ENCODE assay signal across 21 cellular contexts in the genomic region with DNA sequence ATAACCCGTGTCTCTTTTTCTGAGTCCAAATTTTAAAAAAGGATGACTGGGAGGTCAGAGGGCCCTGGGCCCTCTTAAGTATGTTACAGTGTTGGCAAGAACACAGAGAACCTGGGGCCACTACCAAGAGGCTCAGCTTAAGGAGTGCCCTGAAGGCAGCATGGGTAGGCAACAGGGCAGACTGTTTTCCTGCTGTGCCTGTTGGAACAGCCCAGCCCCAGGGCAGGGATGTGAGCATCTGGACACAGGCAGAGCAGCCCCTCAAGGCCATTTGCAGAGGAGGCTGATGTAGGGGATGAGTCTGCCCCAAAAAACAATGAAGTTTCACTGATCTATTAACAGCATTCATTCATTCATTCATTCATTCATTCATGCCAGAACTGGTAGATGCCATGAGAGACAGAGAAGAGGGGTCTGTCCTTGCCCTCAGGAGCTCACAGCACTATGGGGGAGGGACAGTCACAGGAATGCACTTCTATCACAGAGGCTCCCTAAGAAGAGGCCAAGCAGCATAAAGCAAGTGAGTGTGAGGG. TPM values are rescaled to one million over a fixed set of nuclear protein-coding genes. Genes with fewer than 3 reads are reported as not detected.
DNase-seq lines count a peak whose midpoint lies in the region; ATAC-seq and TF ChIP-seq lines count a peak whose summit lies in the region.
"Had no signal": no experiment of that assay in that cellular context is flagged by ENCODE, and none has a peak within 500 bp of the region (broad histone marks: within the 10 kb centered on the region; RNA-seq: fewer than 3 reads in every experiment).

No MANE protein-coding gene starts in this region.

- no peak overlapping the region for H3K27ac Mint-ChIP-seq in activated CD8-positive, alpha-beta memory T cell treated with anti-CD3 and anti-CD28 coated beads, Interleukin-2, amount 10 ng/mL, durations not matched to agents 7 days and 5 days
- H3K27ac Mint-ChIP-seq in type B pancreatic cell, result no peak overlapping the region
- H3K27ac Mint-ChIP-seq: CD4-positive, CD25-positive, alpha-beta regulatory T cell; IgD-negative memory B cell had no signal

- H3K4me3 Mint-ChIP-seq in activated CD8-positive, alpha-beta memory T cell treated with anti-CD3 and anti-CD28 coated beads, Interleukin-2, amount 10 ng/mL, durations not matched to agents 7 days and 5 days, result no peak overlapping the region
- no peak overlapping the region for H3K4me3 Mint-ChIP-seq in type B pancreatic cell
- H3K4me3 Mint-ChIP-seq: CD4-positive, CD25-positive, alpha-beta regulatory T cell had no signal

- DNase-seq in right atrium auricular region (ENCODE audit: low spot score) (peak; percentile 49), right cardiac atrium (no peak), islet precursor cell (peak; percentile 56), type B pancreatic cell (ENCODE audit: extremely low spot score, unreplicated experiment) (peak; percentile 22), OCI-M2 (lab: John Stamatoyannopoulos, UW; ENCODE audit: unreplicated experiment) (no peak), RKO (ENCODE audit: low spot score) (no peak), NCI-H2196 treated with DMSO at 0.1 percent for 48 hours (lab: John Stamatoyannopoulos, UW; ENCODE audit: unreplicated experiment) (no peak)
- DNase-seq in activated CD8-positive, alpha-beta memory T cell treated with anti-CD3 and anti-CD28 coated beads, Interleukin-2, amount 10 ng/mL, durations not matched to agents 7 days and 5 days, result peak; percentile 14
- DNase-seq: BE2C; CD4-positive, CD25-positive, alpha-beta regulatory T cell; COR-L47; DMS53; EL; H7; Kasumi-1; NCI-H146; NCI-H2171; NCI-H510A; NCI-H774; PC-3 had no signal

- H3K36me3 Mint-ChIP-seq in activated CD8-positive, alpha-beta memory T cell treated with anti-CD3 and anti-CD28 coated beads, Interleukin-2, amount 10 ng/mL, durations not matched to agents 7 days and 5 days, result no peaks in the 10 kb centered on the region
- no peaks in the 10 kb centered on the region for H3K36me3 Mint-ChIP-seq in type B pancreatic cell
- H3K36me3 Mint-ChIP-seq: IgD-negative memory B cell had no signal

- CTCF ChIA-PET in activated CD8-positive, alpha-beta memory T cell treated with anti-CD3 and anti-CD28 coated beads, Interleukin-2, amount 10 ng/mL, durations not matched to agents 7 days and 5 days (lab: Charles Lee), result no interaction called here

- ATAC-seq in right cardiac atrium, result no peak
- ATAC-seq in activated CD8-positive, alpha-beta memory T cell treated with anti-CD3 and anti-CD28 coated beads, Interleukin-2, amount 10 ng/mL, durations not matched to agents 7 days and 5 days, result no peak
- ATAC-seq: PC-3 had no signal

- TF ChIP-seq CTCF in right atrium auricular region (IDR thresholded peaks at IDR 0.05) (no peak), type B pancreatic cell (conservative IDR thresholded peaks at IDR 0.05) (no peak)

- 61% methylated on average over 1 of the region's 1 CpG for WGBS in right cardiac atrium

- peaks cover 0 to 26% of the 10 kb centered on the region in 2 donors for H3K4me1 ChIP-seq in right atrium auricular region
- peaks cover 7% of the 10 kb centered on the region for H3K4me1 ChIP-seq in right cardiac atrium (ENCODE audit: control insufficient read depth, insufficient read depth, low read length)
- H3K4me1 ChIP-seq: BE2C had no signal

- no peak overlapping the region for H3K27ac ChIP-seq in right atrium auricular region
- H3K27ac ChIP-seq in right cardiac atrium (ENCODE audit: low read length), result no peak overlapping the region

- peaks cover 52% of the 10 kb centered on the region for H3K27me3 Mint-ChIP-seq in activated CD8-positive, alpha-beta memory T cell treated with anti-CD3 and anti-CD28 coated beads, Interleukin-2, amount 10 ng/mL, durations not matched to agents 7 days and 5 days
- peaks cover 36% of the 10 kb centered on the region for H3K27me3 Mint-ChIP-seq in type B pancreatic cell

- H3K27me3 ChIP-seq in right atrium auricular region (peaks cover 6 to 8% of the 10 kb centered on the region in 2 donors), right cardiac atrium (ENCODE audit: control insufficient read depth, insufficient read depth) (no peaks in the 10 kb centered on the region)

- H3K4me3 ChIP-seq in right atrium auricular region (no peak overlapping the region), right cardiac atrium (ENCODE audit: low read length) (no peak overlapping the region)

- H3K36me3 ChIP-seq in right atrium auricular region, result no peaks in the 10 kb centered on the region
- H3K36me3 ChIP-seq: BE2C had no signal

- peaks cover 6% of the 10 kb centered on the region for H3K4me1 Mint-ChIP-seq in activated CD8-positive, alpha-beta memory T cell treated with anti-CD3 and anti-CD28 coated beads, Interleukin-2, amount 10 ng/mL, durations not matched to agents 7 days and 5 days
- no peaks in the 10 kb centered on the region for H3K4me1 Mint-ChIP-seq in type B pancreatic cell (ENCODE audit: unreplicated experiment)
- H3K4me1 Mint-ChIP-seq: CD4-positive, CD25-positive, alpha-beta regulatory T cell; IgD-negative memory B cell had no signal

- intact Hi-C loops in right cardiac atrium (cut with DNase I), result no loop called here

- H3K9me3 ChIP-seq in right atrium auricular region, result no peaks in the 10 kb centered on the region
- H3K9me3 ChIP-seq in right cardiac atrium (ENCODE audit: control insufficient read depth, low read length), result no peaks in the 10 kb centered on the region
- H3K9me3 ChIP-seq: BE2C had no signal

- no peaks in the 10 kb centered on the region for H3K9me3 Mint-ChIP-seq in activated CD8-positive, alpha-beta memory T cell treated with anti-CD3 and anti-CD28 coated beads, Interleukin-2, amount 10 ng/mL, durations not matched to agents 7 days and 5 days (ENCODE audit: low read depth)
- no peaks in the 10 kb centered on the region for H3K9me3 Mint-ChIP-seq in type B pancreatic cell

RNA-seq across cellular contexts. Expression of a gene that starts 2.2 kb away (rescaled TPM):
- 1 to 10 TPM in 1 of 2 donors, under 1 TPM in 1; 0.51 to 1.8 TPM for total RNA-seq in right atrium auricular region
- total RNA-seq in right cardiac atrium, result 1 to 10 TPM in 3 of 4 donors, under 1 TPM in 1; 0.71 to 5.5 (median 2.2) TPM
- 1.00 TPM for polyA plus RNA-seq in right cardiac atrium
- total RNA-seq in activated CD8-positive, alpha-beta memory T cell treated with anti-CD3 and anti-CD28 coated beads, Interleukin-2, amount 10 ng/mL, durations not matched to agents 7 days and 5 days, result not detected
- not detected in 2 replicates for total RNA-seq in type B pancreatic cell (ENCODE audit: low replicate concordance)
- total RNA-seq: CD4-positive, CD25-positive, alpha-beta regulatory T cell; H7; PC-3 had no signal
- polyA plus RNA-seq: CD4-positive, CD25-positive, alpha-beta regulatory T cell; IgD-negative memory B cell had no signal

RNA-seq across cellular contexts. Expression of a gene that starts 30.8 kb away (rescaled TPM):
- not detected for total RNA-seq in right atrium auricular region
- total RNA-seq in right cardiac atrium, result not detected
- polyA plus RNA-seq in right cardiac atrium, result not detected
- total RNA-seq in activated CD8-positive, alpha-beta memory T cell treated with anti-CD3 and anti-CD28 coated beads, Interleukin-2, amount 10 ng/mL, durations not matched to agents 7 days and 5 days, result not detected
- total RNA-seq in type B pancreatic cell (ENCODE audit: low replicate concordance), result not detected in 2 replicates
- total RNA-seq: CD4-positive, CD25-positive, alpha-beta regulatory T cell; PC-3 had no signal
- polyA plus RNA-seq: CD4-positive, CD25-positive, alpha-beta regulatory T cell; IgD-negative memory B cell had no signal

RNA-seq across cellular contexts. Expression of a gene that starts 59.9 kb away (rescaled TPM):
- total RNA-seq in right atrium auricular region, result 1 to 10 TPM in 1 of 2 donors, under 1 TPM in 1; 0.89 to 4.2 TPM
- 1 to 10 TPM; 1.4 to 3.1 (median 2.4) TPM for total RNA-seq in right cardiac atrium
- 1.7 TPM for polyA plus RNA-seq in right cardiac atrium
- 10 to 100 TPM in 1 of 2 experiments, 1 to 10 TPM in 1; 10.0 to 11.9 TPM for total RNA-seq in activated CD8-positive, alpha-beta memory T cell treated with anti-CD3 and anti-CD28 coated beads, Interleukin-2, amount 10 ng/mL, durations not matched to agents 7 days and 5 days
- total RNA-seq in type B pancreatic cell (ENCODE audit: low replicate concordance), result 0.17 and 0.34 TPM in 2 replicates
- total RNA-seq: H7 had no signal

Comparison
In these comparisons a context has a peak if more than half of its experiments do, and no peak if none do; other contexts are left out.
1. DNase-seq: peak in right atrium auricular region (single experiment), activated CD8-positive, alpha-beta memory T cell treated with anti-CD3 and anti-CD28 coated beads, Interleukin-2, amount 10 ng/mL, durations not matched to agents 7 days and 5 days (single experiment), islet precursor cell (single experiment) and type B pancreatic cell (single experiment); none in right cardiac atrium (0 of 3), OCI-M2 (single experiment), RKO (single experiment) and NCI-H2196 treated with DMSO at 0.1 percent for 48 hours (single experiment).